Comparison of ENCODE assay signal across 20 cellular contexts in the genomic region with DNA sequence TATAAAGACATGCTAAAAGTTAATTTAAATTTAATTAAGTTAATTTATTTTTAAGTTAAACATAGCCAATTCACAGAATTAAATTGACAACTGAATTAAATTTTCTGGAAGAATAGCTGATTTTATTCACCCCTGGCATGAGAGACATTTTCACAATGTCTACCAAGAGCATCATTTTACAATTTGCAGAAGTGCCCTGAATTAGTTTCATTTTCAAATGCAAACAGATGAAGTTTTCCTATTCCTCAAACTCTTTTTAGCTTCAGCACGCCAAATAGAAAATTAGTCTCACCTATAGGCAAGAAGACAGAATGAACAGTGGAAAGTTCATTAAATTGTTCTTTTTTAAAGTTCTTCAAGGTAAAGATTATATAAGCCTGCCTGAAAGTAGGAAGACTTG.
DNase-seq lines count a peak whose midpoint lies in the region; ATAC-seq lines count a peak whose summit lies in the region.
"Had no signal": no experiment of that assay in that cellular context is flagged by ENCODE, and none has a peak within 500 bp of the region (broad histone marks: within the 10 kb centered on the region; RNA-seq: fewer than 3 reads in every experiment).

No MANE protein-coding gene starts in this region.

- no peaks in the 10 kb centered on the region for H3K4me1 Mint-ChIP-seq in activated CD4-positive, alpha-beta memory T cell treated with anti-CD3 and anti-CD28 coated beads, Interleukin-2, amount 10 ng/mL, durations not matched to agents 7 days and 5 days
- no peaks in the 10 kb centered on the region for H3K4me1 Mint-ChIP-seq in activated CD8-positive, alpha-beta memory T cell treated with anti-CD3 and anti-CD28 coated beads, Interleukin-2, amount 10 ng/mL, durations not matched to agents 7 days and 5 days
- H3K4me1 Mint-ChIP-seq: CD4-positive, CD25-positive, alpha-beta regulatory T cell; CD8-positive, alpha-beta memory T cell had no signal

- ATAC-seq in activated CD8-positive, alpha-beta memory T cell treated with anti-CD3 and anti-CD28 coated beads, Interleukin-2, amount 10 ng/mL, durations not matched to agents 7 days and 5 days = no peak
- ATAC-seq: GM12878, HepG2 had no signal

- H3K4me3 Mint-ChIP-seq in activated CD4-positive, alpha-beta memory T cell treated with anti-CD3 and anti-CD28 coated beads, Interleukin-2, amount 10 ng/mL, durations not matched to agents 7 days and 5 days = no peak overlapping the region
- H3K4me3 Mint-ChIP-seq in activated CD8-positive, alpha-beta memory T cell treated with anti-CD3 and anti-CD28 coated beads, Interleukin-2, amount 10 ng/mL, durations not matched to agents 7 days and 5 days = no peak overlapping the region
- H3K4me3 Mint-ChIP-seq: CD4-positive, CD25-positive, alpha-beta regulatory T cell; CD8-positive, alpha-beta memory T cell had no signal

- H3K9me3 Mint-ChIP-seq in activated CD4-positive, alpha-beta memory T cell treated with anti-CD3 and anti-CD28 coated beads, Interleukin-2, amount 10 ng/mL, durations not matched to agents 7 days and 5 days = peaks cover 3% of the 10 kb centered on the region
- no peaks in the 10 kb centered on the region for H3K9me3 Mint-ChIP-seq in activated CD8-positive, alpha-beta memory T cell treated with anti-CD3 and anti-CD28 coated beads, Interleukin-2, amount 10 ng/mL, durations not matched to agents 7 days and 5 days (ENCODE audit: low read depth)

- CTCF ChIA-PET in activated CD4-positive, alpha-beta memory T cell treated with anti-CD3 and anti-CD28 coated beads, Interleukin-2, amount 10 ng/mL, durations not matched to agents 7 days and 5 days (lab: Charles Lee) = no interaction called here
- CTCF ChIA-PET in activated CD8-positive, alpha-beta memory T cell treated with anti-CD3 and anti-CD28 coated beads, Interleukin-2, amount 10 ng/mL, durations not matched to agents 7 days and 5 days (lab: Charles Lee) = no interaction called here

- H3K27ac Mint-ChIP-seq in activated CD4-positive, alpha-beta memory T cell treated with anti-CD3 and anti-CD28 coated beads, Interleukin-2, amount 10 ng/mL, durations not matched to agents 7 days and 5 days = no peak overlapping the region
- H3K27ac Mint-ChIP-seq in activated CD8-positive, alpha-beta memory T cell treated with anti-CD3 and anti-CD28 coated beads, Interleukin-2, amount 10 ng/mL, durations not matched to agents 7 days and 5 days = no peak overlapping the region
- H3K27ac Mint-ChIP-seq: CD4-positive, CD25-positive, alpha-beta regulatory T cell; CD8-positive, alpha-beta memory T cell had no signal

- DNase-seq in SIG-M5 treated with dmso at 0.1 percent for 504 hours (lab: John Stamatoyannopoulos, UW; ENCODE audit: unreplicated experiment) (peak; percentile 42), SIG-M5 (lab: John Stamatoyannopoulos, UW) (no peak), MV-4-11 (lab: John Stamatoyannopoulos, UW) (peak; percentile 37), OCI-M1 (lab: John Stamatoyannopoulos, UW) (peak; percentile 37), A172 (ENCODE audit: low spot score) (no peak)
- DNase-seq in activated CD4-positive, alpha-beta memory T cell treated with anti-CD3 and anti-CD28 coated beads, Interleukin-2, amount 10 ng/mL, durations not matched to agents 7 days and 5 days = no peak
- DNase-seq in activated CD8-positive, alpha-beta memory T cell treated with anti-CD3 and anti-CD28 coated beads, Interleukin-2, amount 10 ng/mL, durations not matched to agents 7 days and 5 days = no peak
- DNase-seq: 8988T; BE2C; C1 segment of cervical spinal cord; CD4-positive, CD25-positive, alpha-beta regulatory T cell; CD8-positive, alpha-beta memory T cell; COR-L47; DMS 273 treated with DMSO at 0.1 percent for 48 hours; DMS53; DND-41; EL; GM23248 had no signal

- H3K36me3 Mint-ChIP-seq in activated CD4-positive, alpha-beta memory T cell treated with anti-CD3 and anti-CD28 coated beads, Interleukin-2, amount 10 ng/mL, durations not matched to agents 7 days and 5 days (ENCODE audit: low read depth) = no peaks in the 10 kb centered on the region
- no peaks in the 10 kb centered on the region for H3K36me3 Mint-ChIP-seq in activated CD8-positive, alpha-beta memory T cell treated with anti-CD3 and anti-CD28 coated beads, Interleukin-2, amount 10 ng/mL, durations not matched to agents 7 days and 5 days
- H3K36me3 Mint-ChIP-seq: CD4-positive, CD25-positive, alpha-beta regulatory T cell; CD8-positive, alpha-beta memory T cell had no signal

- H3K27me3 Mint-ChIP-seq in activated CD4-positive, alpha-beta memory T cell treated with anti-CD3 and anti-CD28 coated beads, Interleukin-2, amount 10 ng/mL, durations not matched to agents 7 days and 5 days = no peaks in the 10 kb centered on the region
- H3K27me3 Mint-ChIP-seq in activated CD8-positive, alpha-beta memory T cell treated with anti-CD3 and anti-CD28 coated beads, Interleukin-2, amount 10 ng/mL, durations not matched to agents 7 days and 5 days = no peaks in the 10 kb centered on the region
- H3K27me3 Mint-ChIP-seq: CD4-positive, CD25-positive, alpha-beta regulatory T cell; CD8-positive, alpha-beta memory T cell had no signal

- POLR2A ChIA-PET in activated CD4-positive, alpha-beta memory T cell treated with anti-CD3 and anti-CD28 coated beads, Interleukin-2, amount 10 ng/mL, durations not matched to agents 7 days and 5 days (lab: Charles Lee) = no interaction called here

Comparison
In these comparisons a context has a peak if more than half of its experiments do, and no peak if none do; other contexts are left out.
1. DNase-seq: peak in SIG-M5 treated with dmso at 0.1 percent for 504 hours (single experiment), MV-4-11 (single experiment) and OCI-M1 (single experiment); none in SIG-M5 (single experiment), A172 (single experiment), activated CD4-positive, alpha-beta memory T cell treated with anti-CD3 and anti-CD28 coated beads, Interleukin-2, amount 10 ng/mL, durations not matched to agents 7 days and 5 days (single experiment) and activated CD8-positive, alpha-beta memory T cell treated with anti-CD3 and anti-CD28 coated beads, Interleukin-2, amount 10 ng/mL, durations not matched to agents 7 days and 5 days (single experiment).